ENCODE assay signal across 1 cellular context in genomic region chr10:24920907-24921881, GRCh38.
A peak's percentile ranks its signal among the peaks of the same experiment; 100 is the strongest.
TF ChIP-seq lines count a peak whose summit lies in the region.

No MANE protein-coding gene starts in this region.

TF ChIP-seq in GM12878, 131 proteins besides CTCF, POLR2A, EP300 and RAD21 (continued from another document and continues in another):
- TF ChIP-seq E4F1 (IDR thresholded peaks at IDR 0.05; ENCODE audit: borderline replicate concordance, partially characterized antibody) (no peak), IKZF2 (IDR thresholded peaks at IDR 0.05) (peak; percentile 93 to 94), ZNF622 (IDR thresholded peaks at IDR 0.05) (no peak), NR2C2 (IDR thresholded peaks at IDR 0.05; ENCODE audit: borderline replicate concordance, control insufficient read depth, insufficient read length, low read depth) (no peak), FOXK2 (IDR thresholded peaks at IDR 0.05) (no peak), ZBTB11 (CRISPR knock-in tag; IDR thresholded peaks at IDR 0.05) (no peak), ESRRA (IDR thresholded peaks at IDR 0.05; ENCODE audit: low read length) (no peak), PKNOX1 (IDR thresholded peaks at IDR 0.05) (peak; percentile 45), SMAD1 (IDR thresholded peaks at IDR 0.05; ENCODE audit: low read depth, partially characterized antibody) (no peak), ATF2 (IDR thresholded peaks at IDR 0.05; ENCODE audit: low read length) (peak; percentile 84), YBX1 (IDR thresholded peaks at IDR 0.05) (no peak), SUPT20H (IDR thresholded peaks at IDR 0.05; ENCODE audit: borderline replicate concordance, control insufficient read depth, low read depth, low read length) (no peak), TARDBP (IDR thresholded peaks at IDR 0.05; ENCODE audit: borderline replicate concordance) (no peak), FOS (IDR thresholded peaks at IDR 0.05; ENCODE audit: borderline replicate concordance, extremely low read depth, insufficient read length) (no peak), PAX5 (IDR thresholded peaks at IDR 0.05; ENCODE audit: borderline replicate concordance, low read depth, low read length) (peak; percentile 74), SMC3 (IDR thresholded peaks at IDR 0.05; ENCODE audit: borderline replicate concordance, low read length) (no peak), SIX5 (IDR thresholded peaks at IDR 0.05; ENCODE audit: low read depth, low read length, severe bottlenecking) (no peak), CREB1 (IDR thresholded peaks at IDR 0.05; ENCODE audit: low read depth) (peak; percentile 89), PML (IDR thresholded peaks at IDR 0.05; ENCODE audit: low read length) (no peak), BCLAF1 (IDR thresholded peaks at IDR 0.05) (no peak), IRF5 (IDR thresholded peaks at IDR 0.05; ENCODE audit: borderline replicate concordance) (no peak), ZZZ3 (IDR thresholded peaks at IDR 0.05; ENCODE audit: control insufficient read depth, insufficient read length, low read depth) (no peak), CEBPZ (IDR thresholded peaks at IDR 0.05; ENCODE audit: low read depth, low read length) (no peak), HDGF (IDR thresholded peaks at IDR 0.05) (no peak), SREBF2 (IDR thresholded peaks at IDR 0.05; ENCODE audit: low read length) (no peak), RAD51 (IDR thresholded peaks at IDR 0.05) (no peak; the same call in 1 of the 2 replicates), EED (IDR thresholded peaks at IDR 0.05; ENCODE audit: low read depth) (peak; percentile 99), NR2F1 (conservative IDR thresholded peaks at IDR 0.05) (peak; percentile 74), POLR2AphosphoS5 (IDR thresholded peaks at IDR 0.05; ENCODE audit: low read length) (no peak), CEBPB (IDR thresholded peaks at IDR 0.05; ENCODE audit: borderline replicate concordance in 1 of 2, low read depth in 2 of 2, low read length in 2 of 2) (no peak), ZBED1 (IDR thresholded peaks at IDR 0.05; ENCODE audit: borderline replicate concordance) (peak; percentile 42; the same call in 1 of the 2 replicates), MYC (IDR thresholded peaks at IDR 0.05; ENCODE audit: insufficient read depth, insufficient read length, insufficient replicate concordance, low read length, severe bottlenecking) (no peak), KLF5 (IDR thresholded peaks at IDR 0.05; ENCODE audit: partially characterized antibody) (no peak), E2F8 (IDR thresholded peaks at IDR 0.05; ENCODE audit: low read depth, partially characterized antibody) (no peak), E2F4 (IDR thresholded peaks at IDR 0.05; ENCODE audit: low read depth, low read length) (no peak), MAX (IDR thresholded peaks at IDR 0.05; ENCODE audit: low read depth, low read length) (no peak), SPI1 (IDR thresholded peaks at IDR 0.05; ENCODE audit: borderline replicate concordance, insufficient read depth, low read depth, low read length) (peak; percentile 34; the same call in 1 of the 2 replicates), GATAD2B (conservative IDR thresholded peaks at IDR 0.05; ENCODE audit: low read depth) (no peak)
